In genomic region chr1:40699787-40700186, GRCh38 we compare ENCODE assay signal across 10 cellular contexts.
DNase-seq lines count a peak whose midpoint lies in the region; ATAC-seq lines count a peak whose summit lies in the region.
"Had no signal": no experiment of that assay in that cellular context is flagged by ENCODE, and none has a peak within 500 bp of the region (broad histone marks: within the 10 kb centered on the region; RNA-seq: fewer than 3 reads in every experiment).

No MANE protein-coding gene starts in this region.

- H3K27me3 Mint-ChIP-seq in central memory CD8-positive, alpha-beta T cell: no peaks in the 10 kb centered on the region

- peaks cover 60% of the 10 kb centered on the region for H3K4me1 Mint-ChIP-seq in central memory CD8-positive, alpha-beta T cell

- H3K27ac Mint-ChIP-seq in central memory CD8-positive, alpha-beta T cell (ENCODE audit: low read depth): peak overlapping the region; percentile 93

- DNase-seq in central memory CD8-positive, alpha-beta T cell (ENCODE audit: low spot score in 2 of 2): no peak
- no peak for DNase-seq in NCI-H2171 (lab: John Stamatoyannopoulos, UW)
- DNase-seq in inferior parietal cortex (ENCODE audit: extremely low spot score): no peak
- no peak for DNase-seq in effector CD8-positive, alpha-beta T cell (lab: John Stamatoyannopoulos, UW)
- DNase-seq in NCI-H146 (lab: John Stamatoyannopoulos, UW): no peak
- DNase-seq: NCI-H69, WERI-Rb-1 had no signal

- peaks cover 8% of the 10 kb centered on the region for H3K36me3 Mint-ChIP-seq in central memory CD8-positive, alpha-beta T cell (ENCODE audit: insufficient read depth)

- ATAC-seq in GM18498 (IDR thresholded peaks at IDR 0.05; ENCODE audit: unreplicated experiment): peak; percentile 76
- peak; percentile 54 for ATAC-seq in GM19467 (IDR thresholded peaks at IDR 0.05; ENCODE audit: unreplicated experiment)
- peak; percentile 60 for ATAC-seq in HG03108 (IDR thresholded peaks at IDR 0.05; ENCODE audit: unreplicated experiment)
- no peak for ATAC-seq in central memory CD8-positive, alpha-beta T cell (replicated peaks; ENCODE audit: extremely low read depth, poor library complexity, severe bottlenecking)

- peak overlapping the region; percentile 72 for H3K4me3 Mint-ChIP-seq in central memory CD8-positive, alpha-beta T cell

- no peaks in the 10 kb centered on the region for H3K9me3 Mint-ChIP-seq in central memory CD8-positive, alpha-beta T cell
